In genomic region chr12:6056406-6057211, GRCh38 we compare ENCODE assay signal across 8 cellular contexts.
DNase-seq lines count a peak whose midpoint lies in the region; ATAC-seq, FAIRE-seq and TF ChIP-seq lines count a peak whose summit lies in the region.

No MANE protein-coding gene starts in this region.

- no peaks in the 10 kb centered on the region for H3K36me3 ChIP-seq in Caco-2 (ENCODE audit: control insufficient read depth, insufficient read depth, low read length)
- H3K36me3 ChIP-seq in bronchial epithelial cell (ENCODE audit: control insufficient read depth, insufficient read depth, low read length), result no peaks in the 10 kb centered on the region

- POLR2A ChIA-PET in Caco-2 (lab: Charles Lee), result interaction anchor here (0.6 kb wide), 1 partner anchor 906 kb away, joined by 3 read pairs; no protein-coding TSS in a partner anchor
- POLR2A ChIA-PET in naive thymus-derived CD8-positive, alpha-beta T cell (lab: Charles Lee), result interaction anchor here (0.7 to 1.4 kb wide), 7 partner anchors 17 to 779 kb away, joined by 3 to 4 read pairs (median 3); no protein-coding TSS in a partner anchor

- H3K27me3 ChIP-seq in Caco-2 (replicated peaks; ENCODE audit: control insufficient read depth, insufficient read depth, low read length) (no peaks in the 10 kb centered on the region), bronchial epithelial cell (ENCODE audit: control insufficient read depth, insufficient read depth, low read length) (no peaks in the 10 kb centered on the region)

- peak; percentile 95 to 98 for ATAC-seq in naive thymus-derived CD8-positive, alpha-beta T cell
- no peak for ATAC-seq in HG02884 (IDR thresholded peaks at IDR 0.05; ENCODE audit: unreplicated experiment)
- ATAC-seq in HG02763 (IDR thresholded peaks at IDR 0.05; ENCODE audit: unreplicated experiment), result no peak

- H3K4me1 Mint-ChIP-seq in Caco-2 (ENCODE audit: low read depth, unreplicated experiment), result peaks cover 7% of the 10 kb centered on the region
- peaks cover 3 to 16% (median 6%) of the 10 kb centered on the region in 4 donors for H3K4me1 Mint-ChIP-seq in naive thymus-derived CD8-positive, alpha-beta T cell

- BruUV-seq in Caco-2 (replicated peaks; lab: Mats Ljungman, UMichigan), result no TSS peak

- no peaks in the 10 kb centered on the region for H3K9me3 Mint-ChIP-seq in Caco-2 (ENCODE audit: unreplicated experiment)
- H3K9me3 Mint-ChIP-seq in naive thymus-derived CD8-positive, alpha-beta T cell, result no peaks in the 10 kb centered on the region

- no peaks in the 10 kb centered on the region for H3K36me3 Mint-ChIP-seq in Caco-2 (ENCODE audit: insufficient read depth, unreplicated experiment)
- H3K36me3 Mint-ChIP-seq in naive thymus-derived CD8-positive, alpha-beta T cell, result no peaks in the 10 kb centered on the region

- FAIRE-seq in bronchial epithelial cell (lab: Jason Lieb, UNC) (no peak), RCC 7860 (lab: Jason Lieb, UNC) (no peak)

- intact Hi-C loops in Caco-2 (cut with micrococcal nuclease; ENCODE audit: unreplicated experiment), result no loop called here

- peak; percentile 76 to 85 for DNase-seq in Caco-2
- DNase-seq in NCI-H1048 (lab: John Stamatoyannopoulos, UW), result peak; percentile 1
- no peak for DNase-seq in bronchial epithelial cell (ENCODE audit: low read depth)
- peak; percentile 40 to 86 (median 57) for DNase-seq in naive thymus-derived CD8-positive, alpha-beta T cell
- DNase-seq in RCC 7860 (ENCODE audit: low spot score), result no peak
- DNase-seq in DMS53 treated with DMSO at 0.1 percent for 48 hours (lab: John Stamatoyannopoulos, UW; ENCODE audit: unreplicated experiment), result no peak

- H3K27ac Mint-ChIP-seq in Caco-2 (ENCODE audit: unreplicated experiment), result no peak overlapping the region
- peak overlapping the region in 9 of 10 donors; percentile 48 to 95 (median 91) for H3K27ac Mint-ChIP-seq in naive thymus-derived CD8-positive, alpha-beta T cell

- TF ChIP-seq CTCF in Caco-2 (IDR thresholded peaks at IDR 0.05; ENCODE audit: insufficient read depth in 1 of 2, low read depth in 1 of 2, low read length in 1 of 2, severe bottlenecking in 1 of 2, unreplicated experiment in 1 of 2) (peak; percentile 55 to 57), bronchial epithelial cell (IDR thresholded peaks at IDR 0.05; ENCODE audit: insufficient read depth, low read length, severe bottlenecking) (peak; percentile 32)

- peak overlapping the region; percentile 38 for H3K4me3 ChIP-seq in Caco-2 (ENCODE audit: low read depth, low read length)
- H3K4me3 ChIP-seq in bronchial epithelial cell (ENCODE audit: low read depth, low read length), result no peak overlapping the region

- peaks cover 24% of the 10 kb centered on the region for H3K4me1 ChIP-seq in Caco-2

- no peaks in the 10 kb centered on the region for H3K9me3 ChIP-seq in Caco-2

- peak overlapping the region; percentile 32 for H3K4me3 Mint-ChIP-seq in Caco-2 (ENCODE audit: unreplicated experiment)
- peak overlapping the region; percentile 54 to 87 (median 82) for H3K4me3 Mint-ChIP-seq in naive thymus-derived CD8-positive, alpha-beta T cell

- H3K27me3 Mint-ChIP-seq in Caco-2 (ENCODE audit: insufficient read depth, unreplicated experiment), result no peaks in the 10 kb centered on the region
- peaks cover 0 to 7% (median 0%) of the 10 kb centered on the region in 5 donors for H3K27me3 Mint-ChIP-seq in naive thymus-derived CD8-positive, alpha-beta T cell

- CTCF ChIA-PET in Caco-2 (lab: Charles Lee), result interaction anchor here (0.6 to 0.7 kb wide), 3 partner anchors 139 to 205 kb away, joined by 3 to 4 read pairs (median 3); no protein-coding TSS in a partner anchor

Comparison
In these comparisons a context has a peak if more than half of its experiments do, and no peak if none do; other contexts are left out.
1. DNase-seq: peak in Caco-2 (2 of 2), NCI-H1048 (single experiment) and naive thymus-derived CD8-positive, alpha-beta T cell (10 of 10); none in bronchial epithelial cell (single experiment), RCC 7860 (single experiment) and DMS53 treated with DMSO at 0.1 percent for 48 hours (single experiment).
2. ATAC-seq: peak in naive thymus-derived CD8-positive, alpha-beta T cell (2 of 2); none in HG02884 (single experiment) and HG02763 (single experiment).